ENCODE assay signal across 8 cellular contexts in genomic region chr16:90019543-90020259, GRCh38. TPM values are rescaled to one million over a fixed set of nuclear protein-coding genes. Genes with fewer than 3 reads are reported as not detected.
DNase-seq lines count a peak whose midpoint lies in the region; ATAC-seq and TF ChIP-seq lines count a peak whose summit lies in the region.

No MANE protein-coding gene starts in this region.

- no peaks in the 10 kb centered on the region for H3K9me3 ChIP-seq in upper lobe of left lung

- DNase-seq in GM13977 (ENCODE audit: low spot score) (peak; percentile 87), NCI-H1930 (lab: John Stamatoyannopoulos, UW) (peak; percentile 69 to 70), epithelial cell of esophagus (ENCODE audit: low read depth) (peak; percentile 58), upper lobe of left lung (peak; percentile 38 to 93), NK-92 (lab: John Stamatoyannopoulos, UW; ENCODE audit: unreplicated experiment) (no peak)
- DNase-seq in activated CD4-positive, alpha-beta memory T cell treated with anti-CD3 and anti-CD28 coated beads for 36 hours: peak; percentile 52
- DNase-seq in naive thymus-derived CD8-positive, alpha-beta T cell: peak in 9 of 10 donors; percentile 19 to 73 (median 50)

- H3K9me3 Mint-ChIP-seq in activated CD4-positive, alpha-beta memory T cell treated with anti-CD3 and anti-CD28 coated beads for 36 hours: no peaks in the 10 kb centered on the region
- no peaks in the 10 kb centered on the region for H3K9me3 Mint-ChIP-seq in naive thymus-derived CD8-positive, alpha-beta T cell

- peak overlapping the region; percentile 32 to 63 (median 60) for H3K27ac ChIP-seq in upper lobe of left lung

- CTCF ChIA-PET in activated CD4-positive, alpha-beta memory T cell treated with anti-CD3 and anti-CD28 coated beads for 36 hours (lab: Charles Lee): interaction anchor here (1.0 to 1.5 kb wide), 6 partner anchors 9 to 314 kb away, joined by 3 read pairs; no protein-coding TSS in a partner anchor

- H3K36me3 ChIP-seq in upper lobe of left lung: no peaks in the 10 kb centered on the region

- peaks cover 0 to 9% (median 3%) of the 10 kb centered on the region in 4 donors for H3K27me3 ChIP-seq in upper lobe of left lung

- H3K27me3 Mint-ChIP-seq in activated CD4-positive, alpha-beta memory T cell treated with anti-CD3 and anti-CD28 coated beads for 36 hours: peaks cover 10% of the 10 kb centered on the region
- H3K27me3 Mint-ChIP-seq in naive thymus-derived CD8-positive, alpha-beta T cell: peaks cover 0 to 6% (median 0%) of the 10 kb centered on the region in 5 donors

- ATAC-seq in naive thymus-derived CD8-positive, alpha-beta T cell: peak; percentile 52 to 60
- ATAC-seq in upper lobe of left lung (ENCODE audit: low FRiP score in 2 of 2): peak in 1 of 2 donors; percentile 37
- ATAC-seq in HG03159 (IDR thresholded peaks at IDR 0.05; ENCODE audit: unreplicated experiment): no peak

- no peak for TF ChIP-seq EP300 in upper lobe of left lung (IDR thresholded peaks at IDR 0.05)

- POLR2A ChIA-PET in activated CD4-positive, alpha-beta memory T cell treated with anti-CD3 and anti-CD28 coated beads for 36 hours (lab: Charles Lee): no interaction called here
- POLR2A ChIA-PET in naive thymus-derived CD8-positive, alpha-beta T cell (lab: Charles Lee): interaction anchor here (0.9 to 1.1 kb wide), 3 partner anchors 11 to 147 kb away, joined by 3 to 4 read pairs (median 3); partner anchors contain the start of gene TCF25

- peak overlapping the region; percentile 54 for H3K4me3 Mint-ChIP-seq in activated CD4-positive, alpha-beta memory T cell treated with anti-CD3 and anti-CD28 coated beads for 36 hours
- H3K4me3 Mint-ChIP-seq in naive thymus-derived CD8-positive, alpha-beta T cell: peak overlapping the region; percentile 68 to 86 (median 82)

- H3K4me1 Mint-ChIP-seq in activated CD4-positive, alpha-beta memory T cell treated with anti-CD3 and anti-CD28 coated beads for 36 hours (ENCODE audit: low read depth): peaks cover 14% of the 10 kb centered on the region
- peaks cover 6 to 27% (median 24%) of the 10 kb centered on the region in 4 donors for H3K4me1 Mint-ChIP-seq in naive thymus-derived CD8-positive, alpha-beta T cell

- no peak overlapping the region for H3K27ac Mint-ChIP-seq in activated CD4-positive, alpha-beta memory T cell treated with anti-CD3 and anti-CD28 coated beads for 36 hours
- peak overlapping the region in 8 of 10 donors; percentile 7 to 86 (median 62) for H3K27ac Mint-ChIP-seq in naive thymus-derived CD8-positive, alpha-beta T cell

- in situ Hi-C loops in GM13977 (cut with MboI; ENCODE audit: low pct_unique_long_range_greater_than_20kb, low sequenced_read_pairs, unreplicated experiment): no loop called here

- intact Hi-C loops in activated CD4-positive, alpha-beta memory T cell treated with anti-CD3 and anti-CD28 coated beads for 36 hours (cut with micrococcal nuclease): no loop called here

- no peaks in the 10 kb centered on the region for H3K36me3 Mint-ChIP-seq in activated CD4-positive, alpha-beta memory T cell treated with anti-CD3 and anti-CD28 coated beads for 36 hours
- H3K36me3 Mint-ChIP-seq in naive thymus-derived CD8-positive, alpha-beta T cell: no peaks in the 10 kb centered on the region

- TF ChIP-seq CTCF in GM13977 (IDR thresholded peaks at IDR 0.05; ENCODE audit: extremely low read depth, insufficient read depth, missing control alignments): peak; percentile 61
- TF ChIP-seq CTCF in epithelial cell of esophagus (IDR thresholded peaks at IDR 0.05; ENCODE audit: insufficient read depth, low read depth, low read length, missing control alignments): peak; percentile 4
- TF ChIP-seq CTCF in upper lobe of left lung (IDR thresholded peaks at IDR 0.05): peak in 5 of 6 experiments; percentile 45 to 56 (median 53)

- H3K4me1 ChIP-seq in upper lobe of left lung: peaks cover 23 to 37% (median 31%) of the 10 kb centered on the region in 4 donors

- WGBS in upper lobe of left lung, 2 donors: 8 to 10% methylated on average over 1 to 28 of the region's 57 CpGs

- no peak for TF ChIP-seq POLR2A in upper lobe of left lung (IDR thresholded peaks at IDR 0.05)

- H3K4me3 ChIP-seq in epithelial cell of esophagus (ENCODE audit: low read length): peak overlapping the region; percentile 51
- peak overlapping the region; percentile 47 to 87 (median 74) for H3K4me3 ChIP-seq in upper lobe of left lung

RNA-seq across cellular contexts. Expression of gene DBNDD1, which starts 0.4 kb away (rescaled TPM):
- total RNA-seq in activated CD4-positive, alpha-beta memory T cell treated with anti-CD3 and anti-CD28 coated beads for 36 hours: under 1 TPM; 0.81 to 0.94 TPM
- total RNA-seq in naive thymus-derived CD8-positive, alpha-beta T cell: under 1 TPM; 0.57 to 0.99 TPM
- polyA plus RNA-seq in naive thymus-derived CD8-positive, alpha-beta T cell: 1 to 10 TPM; 2.8 to 3.5 (median 3.3) TPM
- 10 to 100 TPM in 3 of 6 donors, 1 to 10 TPM in 3; 4.6 to 23.2 (median 11.1) TPM for total RNA-seq in upper lobe of left lung

RNA-seq across cellular contexts. Expression of gene PRDM7, which starts 57.4 kb away (rescaled TPM):
- not detected for total RNA-seq in activated CD4-positive, alpha-beta memory T cell treated with anti-CD3 and anti-CD28 coated beads for 36 hours
- not detected for total RNA-seq in naive thymus-derived CD8-positive, alpha-beta T cell
- not detected for polyA plus RNA-seq in naive thymus-derived CD8-positive, alpha-beta T cell
- not detected for total RNA-seq in upper lobe of left lung

Comparison
In these comparisons a context has a peak if more than half of its experiments do, and no peak if none do; other contexts are left out.
1. CTCF ChIP-seq: peak in every context shown above with its lines; median percentile 61 in GM13977; 53 in upper lobe of left lung; 4 in epithelial cell of esophagus.